Comparison of ENCODE assay signal across 9 cellular contexts in the genomic region with DNA sequence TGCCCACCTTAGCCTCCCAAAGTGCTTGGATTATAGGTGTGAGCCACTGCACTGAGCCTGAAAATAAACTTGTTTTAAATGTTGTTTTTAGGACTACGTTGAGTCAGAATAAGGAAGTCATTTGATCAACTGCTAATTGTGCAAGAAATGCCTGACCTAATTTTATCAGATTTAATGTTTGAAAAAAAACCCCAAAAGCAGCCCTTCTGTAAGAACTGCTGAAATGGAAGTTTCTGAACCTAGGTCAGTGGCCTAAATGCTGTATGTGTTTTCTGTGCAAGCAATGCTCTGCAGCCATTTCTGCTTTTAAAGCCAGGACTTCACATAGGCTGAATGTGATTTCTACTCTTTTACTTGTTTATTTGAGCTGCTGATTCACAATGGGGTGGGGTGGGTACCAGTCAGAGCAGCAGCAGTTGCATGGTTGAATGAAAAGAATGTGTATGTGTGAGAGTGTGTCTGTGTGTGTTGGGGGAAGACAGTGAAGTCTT. TPM values are rescaled to one million over a fixed set of nuclear protein-coding genes. Genes with fewer than 3 reads are reported as not detected.
A peak's percentile ranks its signal among the peaks of the same experiment; 100 is the strongest.
DNase-seq lines count a peak whose midpoint lies in the region; ATAC-seq, FAIRE-seq and TF ChIP-seq lines count a peak whose summit lies in the region.
"Had no signal": no experiment of that assay in that cellular context is flagged by ENCODE, and none has a peak within 500 bp of the region (broad histone marks: within the 10 kb centered on the region; RNA-seq: fewer than 3 reads in every experiment).

No MANE protein-coding gene starts in this region.

- in situ Hi-C loops in transverse colon (cut with MboI; ENCODE audit: low pct_ligation_motif_present in 1 of 4, low pct_unique_long_range_greater_than_20kb in 1 of 4, low sequenced_read_pairs in 3 of 4), result no loop called here

- DNase-seq in SKM-1 treated with dmso at 0.1 percent for 144 hours (lab: John Stamatoyannopoulos, UW; ENCODE audit: unreplicated experiment) (peak; percentile 46), SKM-1 (lab: John Stamatoyannopoulos, UW; ENCODE audit: unreplicated experiment) (no peak), transverse colon (no peak), DMS 273 (lab: John Stamatoyannopoulos, UW; ENCODE audit: unreplicated experiment) (no peak), frontal cortex (ENCODE audit: low spot score in 2 of 2) (no peak)

- H3K9me3 ChIP-seq in transverse colon, result no peaks in the 10 kb centered on the region

- ATAC-seq in HG02981 (IDR thresholded peaks at IDR 0.05; ENCODE audit: unreplicated experiment), result no peak

- H3K27ac ChIP-seq in angular gyrus (ENCODE audit: low read depth, low read length) (peak overlapping the region; percentile 37), layer of hippocampus (ENCODE audit: low read depth, low read length) (peak overlapping the region; percentile 57), transverse colon (peak overlapping the region; percentile 47 to 65 (median 52))

- no peak for TF ChIP-seq CTCF in transverse colon (IDR thresholded peaks at IDR 0.05)

- H3K4me3 ChIP-seq in transverse colon, result no peak overlapping the region

- no peaks in the 10 kb centered on the region for H3K36me3 ChIP-seq in transverse colon

- no peaks in the 10 kb centered on the region for H3K27me3 ChIP-seq in layer of hippocampus (ENCODE audit: control insufficient read depth, insufficient read depth, low read length)
- H3K27me3 ChIP-seq in transverse colon, result no peaks in the 10 kb centered on the region

- no peak for TF ChIP-seq POLR2A in transverse colon (IDR thresholded peaks at IDR 0.05)

- H3K4me1 ChIP-seq in transverse colon, result peaks cover 3 to 35% (median 9%) of the 10 kb centered on the region in 4 donors

- no peak for FAIRE-seq in frontal cortex (lab: Jason Lieb, UNC)
- FAIRE-seq: A204.1 had no signal

- 0 to 21% methylated on average over 1 of the region's 1 CpG for whole genome bisulfite sequencing in transverse colon (ENCODE audit: low coverage in 1 of 2), 2 donors

- intact Hi-C loops in transverse colon (cut with DNase I; ENCODE audit: low total_unique reads), result no loop called here

- no peak for TF ChIP-seq EP300 in transverse colon (IDR thresholded peaks at IDR 0.05; ENCODE audit: low read depth)

RNA-seq across cellular contexts. Expression of a gene that starts 6.6 kb away (rescaled TPM):
- total RNA-seq in transverse colon, result 100 to 1,000 TPM; 155 to 485 (median 274) TPM
- total RNA-seq in frontal cortex, result 80.3 TPM

RNA-seq across cellular contexts. Expression of a gene that starts 11.7 kb away (rescaled TPM):
- total RNA-seq in transverse colon (10 to 100 TPM; 11.1 to 39.6 (median 27.0) TPM), frontal cortex (22.0 TPM)
